ENCODE assay signal across 17 cellular contexts in the genomic region with DNA sequence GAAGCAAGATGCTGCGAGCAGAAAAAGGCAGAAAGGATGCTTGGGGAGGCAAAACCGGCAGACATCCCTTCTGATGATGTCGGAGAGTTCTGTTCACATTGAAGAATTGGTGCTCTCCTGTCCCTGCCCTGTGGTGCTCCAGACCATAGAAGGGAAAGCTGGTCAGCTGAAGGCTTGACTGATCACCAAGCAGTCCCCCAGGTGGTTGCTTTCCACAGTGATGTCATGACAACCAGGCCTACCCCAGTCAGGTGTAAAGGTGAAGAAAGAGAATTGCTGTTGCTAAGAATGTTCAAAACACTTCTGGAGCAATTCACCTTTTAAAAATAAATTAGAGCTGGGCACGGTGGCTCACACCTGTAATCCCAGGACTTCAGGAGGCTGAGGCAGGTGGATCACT. TPM values are rescaled to one million over a fixed set of nuclear protein-coding genes. Genes with fewer than 3 reads are reported as not detected.
DNase-seq lines count a peak whose midpoint lies in the region; ATAC-seq and TF ChIP-seq lines count a peak whose summit lies in the region.
"Had no signal": no experiment of that assay in that cellular context is flagged by ENCODE, and none has a peak within 500 bp of the region (broad histone marks: within the 10 kb centered on the region; RNA-seq: fewer than 3 reads in every experiment).

No MANE protein-coding gene starts in this region.

- no peaks in the 10 kb centered on the region for H3K9me3 ChIP-seq in heart right ventricle
- H3K9me3 ChIP-seq: BLaER1 had no signal

- H3K27ac ChIP-seq in heart right ventricle (peak overlapping the region in 8 of 10 donors; percentile 9 to 98 (median 92)), rectal smooth muscle tissue (ENCODE audit: low read depth, low read length) (peak overlapping the region; percentile 96)
- H3K27ac ChIP-seq: BLaER1 had no signal

- no peaks in the 10 kb centered on the region for H3K27me3 ChIP-seq in heart right ventricle
- no peaks in the 10 kb centered on the region for H3K27me3 ChIP-seq in rectal smooth muscle tissue (ENCODE audit: control insufficient read depth, insufficient read depth, low read length)
- H3K27me3 ChIP-seq: BLaER1 had no signal

- ATAC-seq in heart right ventricle (no peak), Right ventricle myocardium superior (ENCODE audit: poor library complexity) (no peak), GM21390 (IDR thresholded peaks at IDR 0.05; ENCODE audit: unreplicated experiment) (no peak)
- no peak for ATAC-seq in activated CD4-positive, CD25-positive, alpha-beta regulatory T cell treated with anti-CD3 and anti-CD28 coated beads, Interleukin-2, amount 50 U/mL, for 24 hours
- ATAC-seq: HCT116, PC-3 had no signal

- TF ChIP-seq CTCF in heart right ventricle (IDR thresholded peaks at IDR 0.05), result no peak

- no peak overlapping the region for H3K9ac ChIP-seq in rectal smooth muscle tissue (ENCODE audit: low read length)
- H3K9ac ChIP-seq: BLaER1 had no signal

- WGBS in heart right ventricle, 2 donors, result 80 to 88% methylated on average over 4 of the region's 4 CpGs

- H3K4me1 ChIP-seq in heart right ventricle, result peaks cover 16 to 76% (median 38%) of the 10 kb centered on the region in 9 donors
- H3K4me1 ChIP-seq in rectal smooth muscle tissue (ENCODE audit: control insufficient read depth, insufficient read depth, low read length), result peaks cover 48% of the 10 kb centered on the region

- intact Hi-C loops in heart right ventricle (cut with DNase I) (no loop called here), Right ventricle myocardium superior (cut with DNase I) (no loop called here)

- H3K4me3 ChIP-seq in heart right ventricle (peak overlapping the region in 2 of 10 donors; percentile 35 to 46), rectal smooth muscle tissue (ENCODE audit: low read length) (no peak overlapping the region)
- H3K4me3 ChIP-seq: BLaER1 had no signal

- H3K36me3 ChIP-seq in heart right ventricle (no peaks in the 10 kb centered on the region), rectal smooth muscle tissue (ENCODE audit: control insufficient read depth, insufficient read depth, low read length) (no peaks in the 10 kb centered on the region)
- H3K36me3 ChIP-seq: BLaER1 had no signal

- no peak for DNase-seq in heart right ventricle
- DNase-seq in Right ventricle myocardium superior, result no peak
- peak; percentile 63 for DNase-seq in kidney tubule cell (ENCODE audit: low spot score)
- DNase-seq in ureter (ENCODE audit: low spot score), result no peak
- no peak for DNase-seq in NCI-H345 treated with DMSO at 0.1 percent for 48 hours (lab: John Stamatoyannopoulos, UW; ENCODE audit: unreplicated experiment)
- DNase-seq: CD8-positive, alpha-beta memory T cell; DMS79; MV-4-11; NCI-H2081; NCI-H510A treated with DMSO at 0.1 percent for 48 hours; NCI-H82; PC-3 had no signal

RNA-seq across cellular contexts. Expression of gene OPTC, which starts 59.5 kb away (rescaled TPM):
- not detected for total RNA-seq in heart right ventricle
- not detected for polyA plus RNA-seq in heart right ventricle
- total RNA-seq in Right ventricle myocardium superior, result not detected
- total RNA-seq in ureter, result not detected
- total RNA-seq: CD8-positive, alpha-beta memory T cell; PC-3 had no signal
- polyA plus RNA-seq: CD8-positive, alpha-beta memory T cell had no signal
